Comparison of ENCODE assay signal across 1 cellular context in genomic region chr19:46426506-46427162, GRCh38.
TF ChIP-seq lines count a peak whose summit lies in the region.

No MANE protein-coding gene starts in this region.

TF ChIP-seq in HepG2, 621 proteins besides CTCF, POLR2A, EP300 and RAD21 (continued from another document and continues in another):
- TF ChIP-seq ZBTB40 (IDR thresholded peaks at IDR 0.05) (no peak), ZBTB40 (CRISPR knock-in tag; IDR thresholded peaks at IDR 0.05) (no peak), AKAP8 (CRISPR knock-in tag; IDR thresholded peaks at IDR 0.05) (no peak), EEA1 (CRISPR knock-in tag; IDR thresholded peaks at IDR 0.05; ENCODE audit: borderline replicate concordance) (no peak), MXD3 (CRISPR knock-in tag; IDR thresholded peaks at IDR 0.05) (no peak), ZNF772 (CRISPR knock-in tag; IDR thresholded peaks at IDR 0.05) (0 out of 2 replicates have a peak, but pooled peaks have one; percentile 27), SUZ12 (IDR thresholded peaks at IDR 0.05; ENCODE audit: low read depth, low read length) (no peak), GMEB1 (CRISPR knock-in tag; IDR thresholded peaks at IDR 0.05; ENCODE audit: borderline replicate concordance) (no peak), ZNF501 (CRISPR knock-in tag; IDR thresholded peaks at IDR 0.05) (0 out of 2 replicates have a peak, but pooled peaks have one; percentile 47), ZNF256 (CRISPR knock-in tag; conservative IDR thresholded peaks at IDR 0.05) (no peak), EED (CRISPR knock-in tag; IDR thresholded peaks at IDR 0.05) (peak; percentile 59; the same call in 1 of the 2 replicates), ZNF761 (CRISPR knock-in tag; conservative IDR thresholded peaks at IDR 0.05) (0 out of 2 replicates have a peak, but pooled peaks have one; percentile 75), ZNF280D (CRISPR knock-in tag; IDR thresholded peaks at IDR 0.05) (no peak), ZNF773 (CRISPR knock-in tag; IDR thresholded peaks at IDR 0.05; ENCODE audit: borderline replicate concordance) (no peak), ZNF776 (CRISPR knock-in tag; IDR thresholded peaks at IDR 0.05) (no peak), ZNF234 (CRISPR knock-in tag; conservative IDR thresholded peaks at IDR 0.05) (no peak), CBFB (CRISPR knock-in tag; IDR thresholded peaks at IDR 0.05) (no peak), SNAI1 (CRISPR knock-in tag; IDR thresholded peaks at IDR 0.05; ENCODE audit: borderline replicate concordance) (no peak), ZNF34 (CRISPR knock-in tag; IDR thresholded peaks at IDR 0.05; ENCODE audit: borderline replicate concordance) (0 out of 2 replicates have a peak, but pooled peaks have one; percentile 65), ZSCAN25 (CRISPR knock-in tag; IDR thresholded peaks at IDR 0.05) (no peak), ATF4 (CRISPR knock-in tag; IDR thresholded peaks at IDR 0.05) (no peak), PHF5A (CRISPR knock-in tag; IDR thresholded peaks at IDR 0.05; ENCODE audit: low read depth, unreplicated experiment) (no peak), JARID2 (CRISPR knock-in tag; IDR thresholded peaks at IDR 0.05; ENCODE audit: insufficient replicate concordance) (no peak), SP2 (CRISPR knock-in tag; IDR thresholded peaks at IDR 0.05) (no peak), TIGD3 (CRISPR knock-in tag; IDR thresholded peaks at IDR 0.05; ENCODE audit: borderline replicate concordance) (no peak), ZNF383 (CRISPR knock-in tag; IDR thresholded peaks at IDR 0.05; ENCODE audit: borderline replicate concordance) (no peak), ZNF337 (CRISPR knock-in tag; IDR thresholded peaks at IDR 0.05; ENCODE audit: borderline replicate concordance, low read depth) (no peak), ZNF816 (CRISPR knock-in tag; IDR thresholded peaks at IDR 0.05; ENCODE audit: borderline replicate concordance) (no peak), ZNF17 (CRISPR knock-in tag; IDR thresholded peaks at IDR 0.05) (no peak), MXI1 (IDR thresholded peaks at IDR 0.05; ENCODE audit: borderline replicate concordance, low read depth, low read length) (0 out of 3 replicates have a peak, but pooled peaks have one; percentile 68), THAP9 (CRISPR knock-in tag; IDR thresholded peaks at IDR 0.05; ENCODE audit: borderline replicate concordance) (peak; percentile 54; the same call in 1 of the 2 replicates), CCDC6 (CRISPR knock-in tag; IDR thresholded peaks at IDR 0.05) (no peak), ZNF75D (CRISPR knock-in tag; IDR thresholded peaks at IDR 0.05; ENCODE audit: borderline replicate concordance) (no peak), MED13 (CRISPR knock-in tag; IDR thresholded peaks at IDR 0.05) (no peak), ZNF672 (CRISPR knock-in tag; IDR thresholded peaks at IDR 0.05) (no peak), RAD51 (IDR thresholded peaks at IDR 0.05; ENCODE audit: borderline replicate concordance) (no peak), ZNF160 (CRISPR knock-in tag; IDR thresholded peaks at IDR 0.05) (no peak), ZMYM3 (CRISPR knock-in tag; IDR thresholded peaks at IDR 0.05) (no peak), SRSF1 (optimal IDR thresholded peaks at IDR 0.05; ENCODE audit: low read depth, low read length) (no peak), MAFK (conservative IDR thresholded peaks at IDR 0.05 in 1 of 2, IDR thresholded peaks at IDR 0.05 in 1 of 2; ENCODE audit: low read length in 2 of 2) (no peak), ELF3 (CRISPR knock-in tag; IDR thresholded peaks at IDR 0.05) (no peak), ZNF33B (CRISPR knock-in tag; IDR thresholded peaks at IDR 0.05) (peak; percentile 81; the same call in 1 of the 2 replicates), ZBTB33 (CRISPR knock-in tag; IDR thresholded peaks at IDR 0.05) (no peak), MAFG (CRISPR knock-in tag; IDR thresholded peaks at IDR 0.05) (no peak)
